Comparison of ENCODE assay signal across 8 cellular contexts in genomic region chr16:1983544-1984346, GRCh38. TPM values are rescaled to one million over a fixed set of nuclear protein-coding genes. Genes with fewer than 3 reads are reported as not detected.
DNase-seq lines count a peak whose midpoint lies in the region; ATAC-seq and TF ChIP-seq lines count a peak whose summit lies in the region.

TSS of gene GFER (plus strand) at chr16:1984193. CDS start at chr16:1984219, 26 bp downstream.

- H3K4me2 ChIP-seq in BLaER1 = peak within 1 kb of the TSS; percentile 96

- DNase-seq in NCI-H2196 (lab: John Stamatoyannopoulos, UW; ENCODE audit: unreplicated experiment) = peak; percentile 96
- peak; percentile 92 for DNase-seq in colonic mucosa
- no peak for DNase-seq in kidney epithelial cell (ENCODE audit: low read depth)
- DNase-seq in spleen = peak; percentile 96

- H3K27me3 ChIP-seq in BLaER1 = peaks cover 65% of the 10 kb centered on the region
- peaks cover 10% of the 10 kb centered on the region for H3K27me3 ChIP-seq in colonic mucosa
- peaks cover 54% of the 10 kb centered on the region for H3K27me3 ChIP-seq in kidney epithelial cell (ENCODE audit: control insufficient read depth, insufficient read depth, low read length)
- peaks cover 3 to 58% (median 29%) of the 10 kb centered on the region in 7 donors for H3K27me3 ChIP-seq in spleen (replicated peaks in 1 of 7)

- H3K4me3 ChIP-seq in BLaER1 = peak within 1 kb of the TSS; percentile 88
- H3K4me3 ChIP-seq in WI38 (ENCODE audit: low read depth, low read length) = peak within 1 kb of the TSS; percentile 74
- peak within 1 kb of the TSS; percentile 87 for H3K4me3 ChIP-seq in colonic mucosa
- H3K4me3 ChIP-seq in kidney epithelial cell (ENCODE audit: low read depth, low read length) = peak within 1 kb of the TSS; percentile 79
- peak within 1 kb of the TSS; percentile 76 to 94 (median 88) for H3K4me3 ChIP-seq in spleen

- no peaks in the 10 kb centered on the region for H3K9me3 ChIP-seq in BLaER1
- no peaks in the 10 kb centered on the region for H3K9me3 ChIP-seq in colonic mucosa
- H3K9me3 ChIP-seq in spleen = no peaks in the 10 kb centered on the region

- H4K20me1 ChIP-seq in BLaER1 = peaks cover 58% of the 10 kb centered on the region

- H3K36me3 ChIP-seq in BLaER1 (peaks cover 32% of the 10 kb centered on the region), colonic mucosa (peaks cover 5% of the 10 kb centered on the region), kidney epithelial cell (ENCODE audit: control insufficient read depth, insufficient read depth, low read length) (peaks cover 6% of the 10 kb centered on the region), spleen (peaks cover 0 to 32% (median 20%) of the 10 kb centered on the region in 6 donors)

- H3K9ac ChIP-seq in BLaER1 = peak within 1 kb of the TSS; percentile 92
- peak within 1 kb of the TSS; percentile 70 to 71 for H3K9ac ChIP-seq in colonic mucosa (ENCODE audit: low read depth in 2 of 2, low read length in 2 of 2)

- in situ Hi-C loops in GM18951 (cut with MboI; ENCODE audit: low sequenced_read_pairs, unreplicated experiment) = no loop called here

- H3K4me1 ChIP-seq in BLaER1 (peaks cover 42% of the 10 kb centered on the region), colonic mucosa (peaks cover 23% of the 10 kb centered on the region), spleen (peaks cover 16 to 51% (median 34%) of the 10 kb centered on the region in 6 donors)

- TF ChIP-seq POLR2A in GM18951 (IDR thresholded peaks at IDR 0.05; ENCODE audit: extremely low read depth, insufficient read depth, insufficient read length) (peak; percentile 94), spleen (IDR thresholded peaks at IDR 0.05) (peak in 2 of 3 donors; percentile 44 to 50)

- peak; percentile 79 for ATAC-seq in HG03108 (IDR thresholded peaks at IDR 0.05; ENCODE audit: unreplicated experiment)

- peak; percentile 27; the same call in 1 of the 2 replicates for TF ChIP-seq CTCF in WI38 (IDR thresholded peaks at IDR 0.05; ENCODE audit: low read depth, low read length)
- peak; percentile 31 for TF ChIP-seq CTCF in colonic mucosa (IDR thresholded peaks at IDR 0.05)
- peak; percentile 14 for TF ChIP-seq CTCF in kidney epithelial cell (IDR thresholded peaks at IDR 0.05; ENCODE audit: insufficient read depth, low read length, poor library complexity, severe bottlenecking)
- TF ChIP-seq CTCF in spleen (IDR thresholded peaks at IDR 0.05 in 8 of 11, conservative IDR thresholded peaks at IDR 0.05 in 3 of 11) = peak in 9 of 11 experiments; percentile 4 to 65 (median 49)

- intact Hi-C loops in colonic mucosa (cut with DNase I) = no loop called here
- intact Hi-C loops in spleen (cut with DNase I; ENCODE audit: low total_unique reads) = no loop called here

- H3K27ac ChIP-seq in BLaER1 (peak within 1 kb of the TSS; percentile 84), colonic mucosa (peak within 1 kb of the TSS; percentile 93), spleen (peak within 1 kb of the TSS; percentile 55 to 87 (median 82))

- WGBS in spleen, 5 donors = 0 to 2% (median 1%) methylated on average over 31 to 109 of the region's 109 CpGs

RNA-seq across cellular contexts. Expression of gene GFER, which starts in this region (rescaled TPM):
- total RNA-seq in colonic mucosa = 10 to 100 TPM; 76.6 to 79.5 TPM
- 30.2 and 32.7 TPM in 2 replicates for total RNA-seq in kidney epithelial cell
- 10 to 100 TPM in 6 of 7 donors, 1 to 10 TPM in 1; 9.6 to 23.3 (median 20.5) TPM for total RNA-seq in spleen
- polyA plus RNA-seq in spleen = 10 to 100 TPM; 28.5 to 36.0 (median 34.9) TPM
